In genomic region chr6:35139924-35140524, GRCh38 we compare ENCODE assay signal across 8 cellular contexts. TPM values are rescaled to one million over a fixed set of nuclear protein-coding genes. Genes with fewer than 3 reads are reported as not detected.
DNase-seq lines count a peak whose midpoint lies in the region; ATAC-seq, FAIRE-seq and TF ChIP-seq lines count a peak whose summit lies in the region.

No MANE protein-coding gene starts in this region.

- no peaks in the 10 kb centered on the region for H3K36me3 ChIP-seq in K562 (ENCODE audit: control insufficient read depth, insufficient read depth, low read length)

- ATAC-seq in K562 = peak; percentile 80
- ATAC-seq in GM21528 (IDR thresholded peaks at IDR 0.05; ENCODE audit: low FRiP score, unreplicated experiment) = no peak

- peak; percentile 97 to 98 for TF ChIP-seq RAD21 in K562 (CRISPR knock-in tag; conservative IDR thresholded peaks at IDR 0.05 in 1 of 2, IDR thresholded peaks at IDR 0.05 in 1 of 2)

- H2AFZ ChIP-seq in K562 (ENCODE audit: low read depth, low read length) = peak overlapping the region; percentile 5; the same call in 1 of the 2 replicates

- peaks cover 5 to 8% of the 10 kb centered on the region in 2 experiments; a peak in 4 of 5 replicates for H3K27me3 ChIP-seq in K562 (ENCODE audit: control insufficient read depth in 2 of 2, insufficient read depth in 2 of 2, low read length in 2 of 2)

- TF ChIP-seq EP300 in K562 (IDR thresholded peaks at IDR 0.05; ENCODE audit: low read length) = 0 out of 2 replicates have a peak, but pooled peaks have one; percentile 1

- CTCF ChIA-PET in K562 (lab: Yijun Ruan, JAX; ENCODE audit: low intra/inter-chr PET ratio) = interaction anchor here (0.6 to 3.7 kb wide), 10 partner anchors 102 to 976 kb away, joined by 3 to 17 read pairs (median 4); partner anchors contain the start of gene SMIM29

- H3K27ac ChIP-seq in K562 (ENCODE audit: extremely low read depth, low read depth, low read length) = no peak overlapping the region

- no peaks in the 10 kb centered on the region for H3K79me2 ChIP-seq in K562 (ENCODE audit: control insufficient read depth, insufficient read depth, low read length)

- no peak overlapping the region for H3K4me3 ChIP-seq in K562

- intact Hi-C loops in K562 (cut with micrococcal nuclease) = loop anchor here (1.0 to 10.0 kb wide), 4 partner anchors 154 to 975 kb away; partner anchors contain the start of genes ANKS1A and TAF11

- 13% methylated on average over 13 of the region's 13 CpGs for WGBS in K562 (ENCODE audit: insufficient coverage, low coverage, missing lambda C conversion rate)

- no peak overlapping the region for H3K4me2 ChIP-seq in K562 (ENCODE audit: insufficient read depth, low read length)

- no peak overlapping the region for H3K9ac ChIP-seq in K562 (ENCODE audit: insufficient read depth in 1 of 2, low read depth in 2 of 2, low read length in 2 of 2)

- no peaks in the 10 kb centered on the region for H3K9me1 ChIP-seq in K562 (ENCODE audit: control insufficient read depth, insufficient read depth, low read length)

- FAIRE-seq in K562 (lab: Jason Lieb, UNC) = peak; percentile 95

- BruUV-seq in K562 (replicated peaks; lab: Mats Ljungman, UMichigan) = no TSS peak

- H3K4me1 ChIP-seq in K562 (replicated peaks in 1 of 2; ENCODE audit: control insufficient read depth in 2 of 2, insufficient read depth in 2 of 2, low read length in 2 of 2) = peaks cover 0 to 13% of the 10 kb centered on the region in 2 experiments; a peak in 2 of 5 replicates

- H4K20me1 ChIP-seq in K562 (replicated peaks; ENCODE audit: control insufficient read depth, insufficient read depth, low read length) = no peaks in the 10 kb centered on the region

- TF ChIP-seq CTCF in K562 (IDR thresholded peaks at IDR 0.05 in 2 of 3, conservative IDR thresholded peaks at IDR 0.05 in 1 of 3; ENCODE audit: insufficient read depth in 2 of 3, low read depth in 1 of 3, low read length in 3 of 3) = peak; percentile 85 to 97 (median 90)

- H3K9me3 ChIP-seq in K562 (replicated peaks; ENCODE audit: control insufficient read depth, insufficient read depth, low read depth, low read length) = no peaks in the 10 kb centered on the region

- POLR2A ChIA-PET in K562 (lab: Yijun Ruan, JAX) = interaction anchor here (0.6 to 1.0 kb wide), 8 partner anchors 12 to 861 kb away, joined by 3 to 4 read pairs (median 3); partner anchors contain the start of gene ANKS1A

- in situ Hi-C loops in K562 (cut with MboI) = loop anchor here (5.0 to 25.0 kb wide), 3 partner anchors 148 to 965 kb away; partner anchors contain the start of gene PACSIN1

- DNase-seq in NCI-H2107 treated with DMSO at 0.1 percent for 48 hours (lab: John Stamatoyannopoulos, UW; ENCODE audit: unreplicated experiment) (peak; percentile 7), NCI-H2107 (lab: John Stamatoyannopoulos, UW) (no peak), NCI-H1105 treated with DMSO at 0.1 percent for 48 hours (lab: John Stamatoyannopoulos, UW) (peak; percentile 64), T follicular helper cell (ENCODE audit: low read depth) (peak; percentile 15), K562 (ENCODE audit: extremely low read depth in 1 of 4, low spot score in 3 of 4) (peak; percentile 62 to 79 (median 66)), iPS-NIHi11 (ENCODE audit: low spot score) (peak; percentile 66)
- peak in 2 of 3 donors; percentile 8 to 56 for DNase-seq in stimulated activated CD4-positive, alpha-beta T cell treated with anti-CD3 and anti-CD28 coated beads, Interleukin-12 subunit alpha, Interleukin-12 subunit beta, amount 100 ng/mL, for 48 hours (ENCODE audit: low read depth in 2 of 3, low spot score in 1 of 3)

- no peak for TF ChIP-seq POLR2A in K562 (conservative IDR thresholded peaks at IDR 0.05)

TF ChIP-seq in K562, 482 proteins besides CTCF, POLR2A, EP300 and RAD21 (continues in another document):
- TF ChIP-seq STAG1 (CRISPR knock-in tag; IDR thresholded peaks at IDR 0.05; ENCODE audit: borderline replicate concordance) (peak; percentile 87; the same call in 1 of the 2 replicates), HNRNPL (IDR thresholded peaks at IDR 0.05; ENCODE audit: low read depth, low read length) (no peak), ARID2 (IDR thresholded peaks at IDR 0.05) (peak; percentile 63; the same call in 1 of the 2 replicates), L3MBTL2 (IDR thresholded peaks at IDR 0.05) (0 out of 2 replicates have a peak, but pooled peaks have one; percentile 16), ESRRA (IDR thresholded peaks at IDR 0.05; ENCODE audit: borderline replicate concordance, low read depth) (peak; percentile 59; the same call in 1 of the 2 replicates), MYC (IDR thresholded peaks at IDR 0.05; ENCODE audit: low read depth, low read length) (0 out of 2 replicates have a peak, but pooled peaks have one; percentile 16), MYC (CRISPR knock-in tag; IDR thresholded peaks at IDR 0.05; ENCODE audit: borderline replicate concordance, low read depth) (no peak), TEAD4 (IDR thresholded peaks at IDR 0.05; ENCODE audit: low read length) (0 out of 2 replicates have a peak, but pooled peaks have one; percentile 7), TEAD4 (CRISPR knock-in tag; IDR thresholded peaks at IDR 0.05; ENCODE audit: borderline replicate concordance) (no peak), PRDM10 (IDR thresholded peaks at IDR 0.05; ENCODE audit: partially characterized antibody) (no peak), SAP30 (IDR thresholded peaks at IDR 0.05; ENCODE audit: borderline replicate concordance, insufficient read depth, low read depth, low read length, poor library complexity, severe bottlenecking) (no peak), HIVEP1 (CRISPR knock-in tag; IDR thresholded peaks at IDR 0.05) (no peak), RBM17 (IDR thresholded peaks at IDR 0.05; ENCODE audit: borderline replicate concordance, low read depth, low read length) (no peak), CC2D1A (IDR thresholded peaks at IDR 0.05) (peak; percentile 70), GATAD2A (IDR thresholded peaks at IDR 0.05) (no peak), ZFP91 (CRISPR knock-in tag; IDR thresholded peaks at IDR 0.05) (0 out of 2 replicates have a peak, but pooled peaks have one; percentile 26)

RNA-seq across cellular contexts. Expression of gene TCP11, which starts 1.1 kb away (rescaled TPM):
- total RNA-seq in K562 (2011; cell fraction: chromatin; rRNA removed; ENCODE audit: low replicate concordance) = not detected in 2 replicates
- total RNA-seq in K562 (2011; cell fraction: nucleolus; rRNA removed) = not detected in 2 replicates
- not detected in 2 replicates for total RNA-seq in K562 (2011; cell fraction: nucleoplasm; rRNA removed)
- total RNA-seq in K562 (2014; rRNA removed) (not detected in 2 replicates), K562 (2014; rRNA removed; fragmentation: Illumina TruSeq; extraction: Trizol) (not detected in 2 replicates), K562 (2015; rRNA removed; fragmentation: Illumina TruSeq; extraction: Trizol) (not detected in 2 replicates), K562 (2021) (not detected in 2 replicates)
- polyA plus RNA-seq in K562 (2011; rRNA removed) (not detected in 2 replicates), K562 (2014; fragmentation: Illumina TruSeq; extraction: Trizol) (not detected in 2 replicates), K562 (2014; fragmentation: Nextera tagmentation; extraction: Ambion mirVana) (not detected), K562 (2014; rRNA removed) (not detected in 2 replicates)
- 0.15 TPM in 1 of 2 replicates, not detected in the other for polyA plus RNA-seq in K562 (2011; cell fraction: cytosol; rRNA removed)
- not detected in 2 replicates for polyA plus RNA-seq in K562 (2011; cell fraction: nucleus; rRNA removed)
- not detected in 2 replicates for polyA plus RNA-seq in K562 (2012)
- 0.18 TPM in 1 of 2 replicates, not detected in the other for polyA minus RNA-seq in K562 (2011; rRNA and poly(A)+ RNA removed)
- not detected in 2 replicates for polyA minus RNA-seq in K562 (2011; cell fraction: cytosol; rRNA and poly(A)+ RNA removed)
- not detected in 2 replicates for polyA minus RNA-seq in K562 (2011; cell fraction: nucleus; rRNA and poly(A)+ RNA removed)
